Comparison of ENCODE assay signal across 10 cellular contexts in the genomic region with DNA sequence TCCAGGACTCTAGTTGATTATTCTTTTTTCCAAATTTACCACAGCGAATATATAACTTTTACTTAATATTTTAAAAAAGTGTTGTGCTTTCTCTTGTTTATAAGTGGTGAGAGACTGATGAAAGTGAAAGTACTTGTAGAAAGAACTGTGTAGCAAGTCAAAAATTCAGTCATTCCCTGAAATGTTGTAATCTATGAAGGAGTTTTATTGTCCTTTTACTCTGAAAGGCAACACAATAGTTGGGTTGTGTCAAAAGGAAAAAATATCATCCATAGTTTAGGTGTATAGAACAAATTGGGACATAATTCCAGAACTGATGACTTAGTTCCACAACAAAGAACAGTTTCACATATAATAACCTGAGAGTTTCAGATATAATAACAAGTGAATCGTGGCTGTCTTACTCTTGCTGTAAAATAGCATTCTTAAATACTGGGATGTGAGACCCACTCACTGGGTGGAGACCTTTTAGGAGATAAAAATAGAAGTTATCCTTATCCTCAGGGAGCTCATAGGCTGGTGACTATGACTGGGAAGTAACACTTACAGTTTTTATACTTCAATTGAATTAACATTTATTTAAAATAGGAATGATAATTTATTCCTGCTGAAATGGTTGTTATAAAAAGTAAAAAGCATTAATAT. TPM values are rescaled to one million over a fixed set of nuclear protein-coding genes. Genes with fewer than 3 reads are reported as not detected.
DNase-seq lines count a peak whose midpoint lies in the region; ATAC-seq and TF ChIP-seq lines count a peak whose summit lies in the region.
"Had no signal": no experiment of that assay in that cellular context is flagged by ENCODE, and none has a peak within 500 bp of the region (broad histone marks: within the 10 kb centered on the region; RNA-seq: fewer than 3 reads in every experiment).

No MANE protein-coding gene starts in this region.

- H3K9me3 ChIP-seq in SJSA1 (replicated peaks): no peaks in the 10 kb centered on the region

- no peak for DNase-seq in CD14-positive monocyte (ENCODE audit: low spot score)
- DNase-seq in SJSA1 (ENCODE audit: low read depth in 1 of 2, low spot score in 2 of 2): peak in 1 of 2 experiments; percentile 47
- peak; percentile 39 to 60 for DNase-seq in erythroblast (lab: John Stamatoyannopoulos, UW)
- no peak for DNase-seq in omental fat pad (ENCODE audit: low spot score)
- no peak for DNase-seq in NCI-H1105 treated with DMSO at 0.1 percent for 48 hours (lab: John Stamatoyannopoulos, UW)
- no peak for DNase-seq in occipital lobe (lab: John Stamatoyannopoulos, UW)
- DNase-seq in OCI-M2 (lab: John Stamatoyannopoulos, UW; ENCODE audit: unreplicated experiment): no peak
- no peak for DNase-seq in activated CD4-positive, alpha-beta T cell treated with anti-CD3 and anti-CD28 coated beads for 48 hours

- no peak for TF ChIP-seq POLR2A in erythroblast (IDR thresholded peaks at IDR 0.05; ENCODE audit: low read length)

- TF ChIP-seq CTCF in CD14-positive monocyte (IDR thresholded peaks at IDR 0.05): no peak
- no peak for TF ChIP-seq CTCF in omental fat pad (IDR thresholded peaks at IDR 0.05)

- H3K9me3 Mint-ChIP-seq in CD14-positive monocyte: no peaks in the 10 kb centered on the region

- peaks cover 0 to 1% (median 0%) of the 10 kb centered on the region in 3 donors for H3K27me3 Mint-ChIP-seq in CD14-positive monocyte (ENCODE audit: low read depth in 3 of 3)

- peak overlapping the region; percentile 35 to 64 for H3K4me3 Mint-ChIP-seq in CD14-positive monocyte

- H3K4me1 Mint-ChIP-seq in CD14-positive monocyte: peaks cover 22% of the 10 kb centered on the region

- ATAC-seq in omental fat pad (ENCODE audit: low FRiP score): peak; percentile 71

- intact Hi-C loops in CD14-positive monocyte (cut with micrococcal nuclease): no loop called here

- H3K36me3 Mint-ChIP-seq in CD14-positive monocyte: peaks cover 36 to 52% of the 10 kb centered on the region in 2 donors

- peak overlapping the region in 5 of 7 donors; percentile 23 to 91 (median 80) for H3K27ac Mint-ChIP-seq in CD14-positive monocyte

- H3K4me1 ChIP-seq in SJSA1 (replicated peaks): peaks cover 25% of the 10 kb centered on the region

- H3K27me3 ChIP-seq in SJSA1 (replicated peaks): no peaks in the 10 kb centered on the region

- H3K4me3 ChIP-seq in SJSA1: 0 out of 2 replicates have a peak overlapping the region, but pooled peaks have one; percentile 0
- H3K4me3 ChIP-seq: lung had no signal

- H3K27ac ChIP-seq in SJSA1: peak overlapping the region; percentile 63
- H3K27ac ChIP-seq: VCaP had no signal

- peaks cover 37% of the 10 kb centered on the region for H3K36me3 ChIP-seq in SJSA1

RNA-seq across cellular contexts. Expression of gene CYB5B, which starts 20.6 kb away (rescaled TPM):
- 10 to 100 TPM; 84.9 to 90.4 TPM for polyA plus RNA-seq in CD14-positive monocyte
- total RNA-seq in SJSA1 (2014; rRNA removed; shearing (Covaris generic)): 58.3 and 102 TPM in 2 replicates
- total RNA-seq in omental fat pad (10 to 100 TPM; 32.0 to 41.8 (median 36.2) TPM), occipital lobe (45.4 TPM)

RNA-seq across cellular contexts. Expression of gene TERF2, which starts 59.2 kb away (rescaled TPM):
- 10 to 100 TPM in 1 of 2 donors, 1 to 10 TPM in 1; 8.8 to 11.2 TPM for polyA plus RNA-seq in CD14-positive monocyte
- total RNA-seq in SJSA1 (2014; rRNA removed; shearing (Covaris generic)): 7.5 and 7.7 TPM in 2 replicates
- total RNA-seq in omental fat pad: 10 to 100 TPM; 12.2 to 25.5 (median 17.0) TPM
- total RNA-seq in occipital lobe: 70.7 TPM

Comparison
In these comparisons a context has a peak if more than half of its experiments do, and no peak if none do; other contexts are left out.
1. DNase-seq: peak in erythroblast (2 of 2); none in CD14-positive monocyte (single experiment), omental fat pad (single experiment), NCI-H1105 treated with DMSO at 0.1 percent for 48 hours (single experiment), occipital lobe (single experiment), OCI-M2 (single experiment) and activated CD4-positive, alpha-beta T cell treated with anti-CD3 and anti-CD28 coated beads for 48 hours (single experiment).